ENCODE assay signal across 11 cellular contexts in the genomic region with DNA sequence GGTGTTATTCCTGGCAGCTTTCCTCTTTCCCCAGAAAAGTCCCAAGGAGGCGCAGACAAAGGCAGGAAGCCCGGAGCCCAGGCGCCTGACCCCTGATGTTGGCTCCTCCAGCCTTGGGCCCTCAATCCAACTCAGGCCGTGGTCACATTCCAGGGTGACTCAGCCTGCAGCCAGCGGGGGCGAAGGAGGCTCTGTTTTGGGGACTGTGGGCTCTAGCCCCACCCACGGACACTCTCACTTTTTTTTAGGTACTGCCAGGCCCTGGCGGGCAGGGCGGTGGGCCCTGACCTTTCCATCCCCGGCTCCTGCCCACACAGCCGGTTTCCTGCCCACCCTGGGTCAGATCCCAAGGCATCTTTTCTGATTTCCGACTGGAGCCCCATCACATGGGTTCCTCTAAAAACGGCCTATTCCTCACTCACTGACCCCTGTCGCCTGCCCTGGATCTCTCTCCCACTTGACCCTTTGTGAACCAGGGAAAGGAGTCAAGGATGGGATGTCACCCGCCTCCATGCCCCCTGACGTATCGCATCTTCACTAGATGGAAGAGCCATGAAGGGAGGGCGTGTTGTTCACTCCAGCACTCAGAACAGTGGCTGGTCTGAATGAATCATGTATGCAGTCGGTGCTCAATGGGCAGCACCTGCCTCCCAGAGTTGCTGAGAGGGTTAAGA. TPM values are rescaled to one million over a fixed set of nuclear protein-coding genes. Genes with fewer than 3 reads are reported as not detected.
DNase-seq lines count a peak whose midpoint lies in the region; ATAC-seq and TF ChIP-seq lines count a peak whose summit lies in the region.
"Had no signal": no experiment of that assay in that cellular context is flagged by ENCODE, and none has a peak within 500 bp of the region (broad histone marks: within the 10 kb centered on the region; RNA-seq: fewer than 3 reads in every experiment).

No MANE protein-coding gene starts in this region.

- peaks cover 6% of the 10 kb centered on the region for H3K36me3 Mint-ChIP-seq in Calu3 (ENCODE audit: insufficient read depth, unreplicated experiment)

- H3K9me3 Mint-ChIP-seq in Calu3 (ENCODE audit: low read depth, unreplicated experiment) = no peaks in the 10 kb centered on the region
- H3K9me3 Mint-ChIP-seq: dendritic cell treated with granulocyte-macrophage colony-stimulating factor and Interleukin-4, amounts not matched to agents 40 ng/mL and 50 ng/mL, for 4 days had no signal

- H3K27me3 Mint-ChIP-seq in Calu3 (ENCODE audit: unreplicated experiment) = no peaks in the 10 kb centered on the region

- WGBS in heart right ventricle, 2 donors = 40 to 50% methylated on average over 19 of the region's 19 CpGs
- WGBS in prostate gland = 53% methylated on average over 19 of the region's 19 CpGs

- intact Hi-C loops in Calu3 (cut with micrococcal nuclease; ENCODE audit: unreplicated experiment) (no loop called here), heart right ventricle (cut with DNase I) (loop anchor here in 1 of 10 donors (5.0 kb wide), 1 partner anchor 40 kb away; no protein-coding TSS in a partner anchor), prostate gland (cut with DNase I) (no loop called here)

- CTCF ChIA-PET in Calu3 (lab: Charles Lee) = interaction anchor here (0.8 to 1.6 kb wide), 7 partner anchors 9 to 46 kb away, joined by 3 to 5 read pairs (median 3); no protein-coding TSS in a partner anchor

- H3K36me3 ChIP-seq in heart right ventricle (no peaks in the 10 kb centered on the region), prostate gland (no peaks in the 10 kb centered on the region)

- H3K27ac ChIP-seq in heart right ventricle (peak overlapping the region; percentile 38 to 90 (median 70)), prostate gland (peak overlapping the region; percentile 77 to 78)
- H3K27ac ChIP-seq: SK-N-MC had no signal

- H3K4me3 ChIP-seq in heart right ventricle (peak overlapping the region in 2 of 10 donors; percentile 9 to 13), prostate gland (no peak overlapping the region)
- H3K4me3 ChIP-seq: SK-N-MC had no signal

- peak; percentile 90 to 96 (median 94) for ATAC-seq in heart right ventricle
- ATAC-seq in GM19467 (IDR thresholded peaks at IDR 0.05; ENCODE audit: unreplicated experiment) = no peak
- ATAC-seq in HG03095 (IDR thresholded peaks at IDR 0.05; ENCODE audit: unreplicated experiment) = no peak

- TF ChIP-seq POLR2A in prostate gland (IDR thresholded peaks at IDR 0.05) = no peak

- H3K9me3 ChIP-seq in heart right ventricle = no peaks in the 10 kb centered on the region
- H3K9me3 ChIP-seq in prostate gland = no peaks in the 10 kb centered on the region

- H3K4me1 ChIP-seq in heart right ventricle (peaks cover 8 to 81% (median 24%) of the 10 kb centered on the region in 9 donors), prostate gland (replicated peaks) (no peaks in the 10 kb centered on the region)

- peak overlapping the region; percentile 4 for H3K4me3 Mint-ChIP-seq in Calu3 (ENCODE audit: low read depth, unreplicated experiment)
- H3K4me3 Mint-ChIP-seq: dendritic cell treated with granulocyte-macrophage colony-stimulating factor and Interleukin-4, amounts not matched to agents 40 ng/mL and 50 ng/mL, for 4 days had no signal

- peaks cover 0 to 24% (median 2%) of the 10 kb centered on the region in 7 donors for H3K27me3 ChIP-seq in heart right ventricle
- no peaks in the 10 kb centered on the region for H3K27me3 ChIP-seq in prostate gland (replicated peaks; ENCODE audit: insufficient read depth)

- H3K4me1 Mint-ChIP-seq in Calu3 (ENCODE audit: low read depth, unreplicated experiment) = peaks cover 25% of the 10 kb centered on the region

- peak; percentile 73 for DNase-seq in Calu3
- DNase-seq in T1000 (lab: John Stamatoyannopoulos, UW) = peak; percentile 35
- peak; percentile 75 to 89 for DNase-seq in heart right ventricle
- peak; percentile 19 for DNase-seq in prostate gland (ENCODE audit: low spot score)
- no peak for DNase-seq in activated CD4-positive, alpha-beta T cell treated with anti-CD3 and anti-CD28 coated beads for 4 hours
- no peak for DNase-seq in SHP77 (lab: John Stamatoyannopoulos, UW)
- DNase-seq: DMS 273 treated with DMSO at 0.1 percent for 48 hours had no signal

- TF ChIP-seq CTCF in Calu3 (IDR thresholded peaks at IDR 0.05; ENCODE audit: unreplicated experiment) = no peak
- no peak for TF ChIP-seq CTCF in heart right ventricle (IDR thresholded peaks at IDR 0.05)
- TF ChIP-seq CTCF in prostate gland (IDR thresholded peaks at IDR 0.05) = no peak

- H3K27ac Mint-ChIP-seq in Calu3 (ENCODE audit: unreplicated experiment) = peak overlapping the region; percentile 5
- H3K27ac Mint-ChIP-seq: dendritic cell treated with granulocyte-macrophage colony-stimulating factor and Interleukin-4, amounts not matched to agents 40 ng/mL and 50 ng/mL, for 4 days had no signal

- no TSS peak for BruUV-seq in Calu3 (replicated peaks; lab: Mats Ljungman, UMichigan)

RNA-seq across cellular contexts. Expression of a gene that starts 5.5 kb away (rescaled TPM):
- total RNA-seq in Calu3 (2022) (0.26 and 0.29 TPM in 2 replicates), heart right ventricle (10 to 100 TPM in 9 of 10 donors, 1 to 10 TPM in 1; 10.0 to 66.8 (median 23.3) TPM), prostate gland (10 to 100 TPM; 12.9 to 34.6 TPM)
- 1 to 10 TPM; 6.5 to 7.5 TPM for polyA plus RNA-seq in heart right ventricle

Comparison
In these comparisons a context has a peak if more than half of its experiments do, and no peak if none do; other contexts are left out.
1. DNase-seq: peak in Calu3 (single experiment), T1000 (single experiment), heart right ventricle (2 of 2) and prostate gland (single experiment); none in activated CD4-positive, alpha-beta T cell treated with anti-CD3 and anti-CD28 coated beads for 4 hours (0 of 2) and SHP77 (0 of 2).
2. ATAC-seq: peak in heart right ventricle (8 of 8); none in GM19467 (single experiment) and HG03095 (single experiment).